In the genomic region with DNA sequence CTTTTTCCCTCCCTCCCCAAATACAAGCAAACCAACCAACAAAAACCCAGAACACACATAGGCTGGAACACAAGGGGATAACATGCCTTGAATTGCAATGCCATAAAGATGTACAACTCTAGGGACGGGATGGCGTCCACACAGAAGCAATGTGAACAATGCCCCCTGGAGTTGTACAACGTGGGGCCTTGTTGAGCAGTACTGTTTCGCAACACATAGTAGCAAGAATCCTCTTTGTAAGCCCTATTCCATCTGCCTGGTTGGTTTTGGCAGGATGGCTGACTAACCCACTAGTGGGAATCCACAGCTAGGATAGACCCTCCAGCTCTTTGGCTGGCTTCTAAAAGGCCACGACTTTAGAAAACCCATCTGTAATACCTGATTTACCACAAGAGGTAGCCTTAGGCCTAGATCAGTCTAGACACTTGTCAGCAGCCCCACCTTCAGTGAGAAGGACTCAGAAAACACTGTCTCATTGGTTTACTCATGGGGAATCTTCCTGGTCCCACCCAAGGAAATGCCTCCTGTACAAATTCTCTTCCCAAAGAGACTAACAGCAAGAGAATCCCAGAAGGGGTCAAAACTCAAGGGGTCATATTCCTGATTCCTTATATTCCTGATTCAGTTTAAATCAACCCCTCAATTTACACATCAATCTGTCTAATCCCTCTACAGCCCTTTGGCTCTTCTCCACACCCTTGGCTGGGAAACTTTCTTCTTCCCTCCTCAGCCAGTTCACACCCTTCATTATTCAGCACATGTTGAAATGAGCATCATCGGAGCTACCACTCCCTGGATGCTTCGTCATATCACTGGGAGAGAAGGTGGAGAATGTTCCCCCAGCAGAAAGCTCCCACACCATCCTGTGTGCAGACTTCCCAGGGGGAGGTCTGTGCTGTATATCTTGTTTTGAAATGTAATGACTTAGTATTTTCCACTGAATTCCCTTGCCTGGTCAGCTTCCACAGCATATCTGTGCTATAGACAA, we compare ENCODE assay signal across 26 cellular contexts.
DNase-seq lines count a peak whose midpoint lies in the region; ATAC-seq, FAIRE-seq and TF ChIP-seq lines count a peak whose summit lies in the region.
"Had no signal": no experiment of that assay in that cellular context is flagged by ENCODE, and none has a peak within 500 bp of the region (broad histone marks: within the 10 kb centered on the region; RNA-seq: fewer than 3 reads in every experiment).

No MANE protein-coding gene starts in this region.

- H3K9me3 ChIP-seq in breast epithelium, result no peaks in the 10 kb centered on the region
- H3K9me3 ChIP-seq in RWPE2 (ENCODE audit: severe bottlenecking), result no peaks in the 10 kb centered on the region
- H3K9me3 ChIP-seq: ascending aorta, BLaER1, MG63, neutrophil, stomach, transverse colon had no signal

- no peak overlapping the region for H3K27ac ChIP-seq in breast epithelium
- H3K27ac ChIP-seq in RWPE2 (ENCODE audit: poor library complexity, severe bottlenecking), result peak overlapping the region; percentile 21
- H3K27ac ChIP-seq: ascending aorta, BLaER1, neutrophil, PC-9, SJSA1, stomach, transverse colon had no signal

- BruUV-seq in MCF 10A (replicated peaks; lab: Mats Ljungman, UMichigan), result no TSS peak

- H3K27ac Mint-ChIP-seq in MCF 10A (ENCODE audit: low read depth, unreplicated experiment) (peak overlapping the region; percentile 55), type B pancreatic cell (peak overlapping the region; percentile 85), natural killer cell (no peak overlapping the region)
- H3K27ac Mint-ChIP-seq: activated CD8-positive, alpha-beta memory T cell treated with anti-CD3 and anti-CD28 coated beads, Interleukin-2, amount 10 ng/mL, durations not matched to agents 7 days and 5 days; activated naive CD4-positive, alpha-beta T cell treated with anti-CD3 and anti-CD28 coated beads, Interleukin-2, amount 50 U/mL, for 72 hours had no signal

- POLR2A ChIA-PET in MCF 10A (lab: Yijun Ruan, JAX), result interaction anchor here (0.5 to 3.8 kb wide), 17 partner anchors 8 to 1474 kb away, joined by 3 to 22 read pairs (median 3); a partner anchor contains a TSS

- intact Hi-C loops in MCF 10A (cut with micrococcal nuclease) (loop anchor here (5.0 kb wide), 1 partner anchor 278 kb away; no protein-coding TSS in a partner anchor), breast epithelium (cut with DNase I; ENCODE audit: low total_unique reads) (no loop called here), natural killer cell (cut with micrococcal nuclease) (no loop called here)

- H3K27me3 ChIP-seq in breast epithelium (no peaks in the 10 kb centered on the region), RWPE2 (ENCODE audit: insufficient read depth, poor library complexity, severe bottlenecking) (no peaks in the 10 kb centered on the region)
- H3K27me3 ChIP-seq: ascending aorta, BLaER1, MG63, neutrophil, SJSA1, stomach, transverse colon had no signal

- H3K9me3 Mint-ChIP-seq in MCF 10A (ENCODE audit: unreplicated experiment), result no peaks in the 10 kb centered on the region
- peaks cover 9% of the 10 kb centered on the region for H3K9me3 Mint-ChIP-seq in type B pancreatic cell
- peaks cover 14 to 16% of the 10 kb centered on the region in 2 donors for H3K9me3 Mint-ChIP-seq in natural killer cell

- CTCF ChIA-PET in MCF 10A (lab: Yijun Ruan, JAX), result interaction anchor here (0.5 to 1.6 kb wide), 19 partner anchors 9 to 1736 kb away, joined by 3 to 6 read pairs (median 3); a partner anchor contains a TSS

- TF ChIP-seq CTCF in MCF 10A (IDR thresholded peaks at IDR 0.05; ENCODE audit: unreplicated experiment) (no peak), breast epithelium (IDR thresholded peaks at IDR 0.05) (no peak), RWPE2 (IDR thresholded peaks at IDR 0.05; ENCODE audit: poor library complexity, severe bottlenecking) (peak; percentile 17), fibroblast of pulmonary artery (IDR thresholded peaks at IDR 0.05; ENCODE audit: low read length, missing control alignments) (no peak), type B pancreatic cell (conservative IDR thresholded peaks at IDR 0.05) (no peak), natural killer cell (IDR thresholded peaks at IDR 0.05) (no peak)

- TF ChIP-seq POLR2A in breast epithelium (IDR thresholded peaks at IDR 0.05) (no peak), GM12892 (IDR thresholded peaks at IDR 0.05; ENCODE audit: low read depth, low read length) (no peak)

- H3K4me1 ChIP-seq in breast epithelium (no peaks in the 10 kb centered on the region), RWPE2 (ENCODE audit: insufficient read depth, poor library complexity, severe bottlenecking) (peaks cover 16% of the 10 kb centered on the region)
- H3K4me1 ChIP-seq: ascending aorta, BLaER1, SJSA1 had no signal

- no peak overlapping the region for H3K4me3 ChIP-seq in breast epithelium
- no peak overlapping the region for H3K4me3 ChIP-seq in RWPE2 (ENCODE audit: severe bottlenecking)
- H3K4me3 ChIP-seq in fibroblast of pulmonary artery (replicated peaks; ENCODE audit: low read depth, low read length), result no peak overlapping the region
- H3K4me3 ChIP-seq: ascending aorta, BLaER1, lung, MG63, PC-9, SJSA1, stomach, transverse colon had no signal

- ATAC-seq in RWPE2 (ENCODE audit: low read depth) (peak; percentile 23; the same call in 2 of the 3 replicates), HG02678 (IDR thresholded peaks at IDR 0.05; ENCODE audit: unreplicated experiment) (no peak), natural killer cell (no peak)
- ATAC-seq: activated CD8-positive, alpha-beta memory T cell treated with anti-CD3 and anti-CD28 coated beads, Interleukin-2, amount 10 ng/mL, durations not matched to agents 7 days and 5 days; activated naive CD4-positive, alpha-beta T cell treated with anti-CD3 and anti-CD28 coated beads, Interleukin-2, amount 50 U/mL, for 72 hours had no signal

- no peaks in the 10 kb centered on the region for H3K36me3 Mint-ChIP-seq in MCF 10A (ENCODE audit: insufficient read depth, unreplicated experiment)
- H3K36me3 Mint-ChIP-seq in type B pancreatic cell, result peaks cover 10% of the 10 kb centered on the region
- no peaks in the 10 kb centered on the region for H3K36me3 Mint-ChIP-seq in natural killer cell
- H3K36me3 Mint-ChIP-seq: activated CD8-positive, alpha-beta memory T cell treated with anti-CD3 and anti-CD28 coated beads, Interleukin-2, amount 10 ng/mL, durations not matched to agents 7 days and 5 days; activated naive CD4-positive, alpha-beta T cell treated with anti-CD3 and anti-CD28 coated beads, Interleukin-2, amount 50 U/mL, for 72 hours had no signal

- DNase-seq in MCF 10A (ENCODE audit: unreplicated experiment) (peak; percentile 75), breast epithelium (ENCODE audit: low spot score in 2 of 2) (no peak), RWPE2 (ENCODE audit: low spot score) (no peak), fibroblast of pulmonary artery (ENCODE audit: low read depth) (peak; percentile 65), type B pancreatic cell (ENCODE audit: extremely low spot score, unreplicated experiment) (no peak), natural killer cell (no peak), GM12892 (ENCODE audit: insufficient read length) (no peak)
- DNase-seq: activated CD4-positive, alpha-beta T cell treated with anti-CD3 and anti-CD28 coated beads for 4 hours; activated CD8-positive, alpha-beta memory T cell treated with anti-CD3 and anti-CD28 coated beads, Interleukin-2, amount 10 ng/mL, durations not matched to agents 7 days and 5 days; Calu3; MG63; NCI-H146; NCI-H2227 treated with DMSO at 0.1 percent for 48 hours; PC-9; stimulated activated CD4-positive, alpha-beta T cell treated with anti-CD3 and anti-CD28 coated beads, Interleukin-4, amount 100 ng/mL, for 24 hours; stomach; transverse colon had no signal

- H3K27me3 Mint-ChIP-seq in MCF 10A (ENCODE audit: insufficient read depth, unreplicated experiment), result no peaks in the 10 kb centered on the region
- H3K27me3 Mint-ChIP-seq in type B pancreatic cell, result peaks cover 7% of the 10 kb centered on the region
- no peaks in the 10 kb centered on the region for H3K27me3 Mint-ChIP-seq in natural killer cell (ENCODE audit: low read depth in 2 of 2)
- H3K27me3 Mint-ChIP-seq: activated CD8-positive, alpha-beta memory T cell treated with anti-CD3 and anti-CD28 coated beads, Interleukin-2, amount 10 ng/mL, durations not matched to agents 7 days and 5 days; central memory CD8-positive, alpha-beta T cell had no signal

- H3K4me3 Mint-ChIP-seq in MCF 10A (ENCODE audit: unreplicated experiment), result no peak overlapping the region
- peak overlapping the region; percentile 21 for H3K4me3 Mint-ChIP-seq in type B pancreatic cell
- no peak overlapping the region for H3K4me3 Mint-ChIP-seq in natural killer cell
- H3K4me3 Mint-ChIP-seq: activated CD8-positive, alpha-beta memory T cell treated with anti-CD3 and anti-CD28 coated beads, Interleukin-2, amount 10 ng/mL, durations not matched to agents 7 days and 5 days; central memory CD8-positive, alpha-beta T cell had no signal

- H3K4me1 Mint-ChIP-seq in MCF 10A (ENCODE audit: insufficient read depth, unreplicated experiment), result peaks cover 41% of the 10 kb centered on the region
- peaks cover 39% of the 10 kb centered on the region for H3K4me1 Mint-ChIP-seq in type B pancreatic cell (ENCODE audit: unreplicated experiment)
- no peaks in the 10 kb centered on the region for H3K4me1 Mint-ChIP-seq in natural killer cell
- H3K4me1 Mint-ChIP-seq: activated CD8-positive, alpha-beta memory T cell treated with anti-CD3 and anti-CD28 coated beads, Interleukin-2, amount 10 ng/mL, durations not matched to agents 7 days and 5 days; central memory CD8-positive, alpha-beta T cell had no signal

- no peaks in the 10 kb centered on the region for H3K36me3 ChIP-seq in breast epithelium
- no peaks in the 10 kb centered on the region for H3K36me3 ChIP-seq in RWPE2 (ENCODE audit: low read depth)
- H3K36me3 ChIP-seq: ascending aorta, BLaER1, MG63, neutrophil, SJSA1, stomach, transverse colon had no signal

- FAIRE-seq in GM12892 (lab: Jason Lieb, UNC), result no peak
- FAIRE-seq: A204.1 had no signal

Comparison
In these comparisons a context has a peak if more than half of its experiments do, and no peak if none do; other contexts are left out.
1. DNase-seq: peak in MCF 10A (single experiment) and fibroblast of pulmonary artery (single experiment); none in breast epithelium (0 of 2), RWPE2 (single experiment), type B pancreatic cell (single experiment), natural killer cell (single experiment) and GM12892 (single experiment).
2. H3K27ac Mint-ChIP-seq: peak in MCF 10A (single experiment) and type B pancreatic cell (single experiment); none in natural killer cell (0 of 2).